Comparison of ENCODE assay signal across 23 cellular contexts in the genomic region with DNA sequence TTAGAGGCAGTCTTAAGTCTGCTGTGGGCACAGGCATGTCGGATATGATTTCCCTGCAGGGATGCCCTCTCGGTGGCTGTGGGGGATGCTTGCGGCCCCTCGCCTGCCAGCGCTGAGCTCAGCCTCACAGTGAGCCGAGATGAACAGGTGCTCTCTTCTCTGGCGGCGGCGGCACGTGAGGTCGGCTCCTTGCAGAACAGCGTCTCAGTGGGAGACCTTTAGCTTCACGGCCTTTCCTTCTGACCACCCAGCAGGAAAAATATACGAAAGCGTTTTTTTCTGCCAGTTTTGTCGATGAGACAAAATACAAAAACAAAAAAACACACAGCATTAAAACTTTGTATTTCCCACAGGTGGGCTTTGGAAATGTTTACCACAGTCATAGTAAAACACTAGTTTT. TPM values are rescaled to one million over a fixed set of nuclear protein-coding genes. Genes with fewer than 3 reads are reported as not detected.
DNase-seq lines count a peak whose midpoint lies in the region; ATAC-seq and TF ChIP-seq lines count a peak whose summit lies in the region.
"Had no signal": no experiment of that assay in that cellular context is flagged by ENCODE, and none has a peak within 500 bp of the region (broad histone marks: within the 10 kb centered on the region; RNA-seq: fewer than 3 reads in every experiment).

No MANE protein-coding gene starts in this region.

- intact Hi-C loops in posterior cingulate gyrus (cut with DNase I): no loop called here

- H3K27ac Mint-ChIP-seq in endodermal cell (no peak overlapping the region), neural progenitor cell (no peak overlapping the region)
- H3K27ac Mint-ChIP-seq: CD4-positive, CD25-positive, alpha-beta regulatory T cell; IgD-negative memory B cell had no signal

- H3K79me2 ChIP-seq in neural progenitor cell (ENCODE audit: low read depth): no peaks in the 10 kb centered on the region

- H3K4me1 ChIP-seq in endodermal cell (ENCODE audit: control insufficient read depth, insufficient read depth, low read length): peaks cover 25% of the 10 kb centered on the region
- H3K4me1 ChIP-seq in neural progenitor cell: peaks cover 36% of the 10 kb centered on the region
- H3K4me1 ChIP-seq: BE2C, HAP-1 had no signal

- H3F3A ChIP-seq in neural progenitor cell (ENCODE audit: low read depth): peaks cover 31% of the 10 kb centered on the region

- ATAC-seq in GM21526 (IDR thresholded peaks at IDR 0.05; ENCODE audit: low FRiP score, unreplicated experiment): no peak
- ATAC-seq: GM12878, Panc1, Right ventricle myocardium inferior had no signal

- no peak overlapping the region for H3K4me3 ChIP-seq in endodermal cell (ENCODE audit: low read length)
- H3K4me3 ChIP-seq in neural progenitor cell: no peak overlapping the region
- H3K4me3 ChIP-seq: GM12878, HAP-1 had no signal

- TF ChIP-seq CTCF in endodermal cell (conservative IDR thresholded peaks at IDR 0.05): no peak
- no peak for TF ChIP-seq CTCF in neural progenitor cell (IDR thresholded peaks at IDR 0.05)

- DNase-seq in ELF-1 (ENCODE audit: low read depth, low spot score) (peak; percentile 21), NCI-H146 (lab: John Stamatoyannopoulos, UW) (peak; percentile 94), endodermal cell (peak; percentile 65), neural progenitor cell (ENCODE audit: low spot score) (peak; percentile 82), LoVo (ENCODE audit: low spot score) (no peak), RPMI8226 (no peak), posterior cingulate gyrus (no peak)
- DNase-seq: BE2C; CD4-positive, CD25-positive, alpha-beta regulatory T cell; DMS153; Kasumi-1; MM.1S; NCI-H1092; NCI-H1694 treated with DMSO at 0.1 percent for 48 hours; NCI-H226; NCI-H524 treated with DMSO at 0.1 percent for 48 hours; SW 1271 had no signal

- no peak overlapping the region for H3K9ac ChIP-seq in endodermal cell (ENCODE audit: extremely low read depth, low read length, poor library complexity, severe bottlenecking)
- H3K9ac ChIP-seq in neural progenitor cell: no peak overlapping the region

- H3K36me3 Mint-ChIP-seq in endodermal cell (ENCODE audit: low read depth): peaks cover 25% of the 10 kb centered on the region
- no peaks in the 10 kb centered on the region for H3K36me3 Mint-ChIP-seq in neural progenitor cell
- H3K36me3 Mint-ChIP-seq: CD4-positive, CD25-positive, alpha-beta regulatory T cell; IgD-negative memory B cell had no signal

- H3K4me2 ChIP-seq in neural progenitor cell: no peak overlapping the region

- H3K27me3 ChIP-seq in endodermal cell (ENCODE audit: control insufficient read depth, insufficient read depth, low read length, poor library complexity, severe bottlenecking): peaks cover 40% of the 10 kb centered on the region
- peaks cover 100% of the 10 kb centered on the region for H3K27me3 ChIP-seq in neural progenitor cell

- WGBS in endodermal cell (ENCODE audit: insufficient coverage in 1 of 2, insufficient read length in 1 of 2), 2 experiments: 26 to 43% methylated on average over 8 to 16 of the region's 16 CpGs

- H3K9me3 Mint-ChIP-seq in endodermal cell: no peaks in the 10 kb centered on the region
- no peaks in the 10 kb centered on the region for H3K9me3 Mint-ChIP-seq in neural progenitor cell

- peaks cover 31% of the 10 kb centered on the region for H3K36me3 ChIP-seq in endodermal cell (ENCODE audit: control insufficient read depth, insufficient read depth, low read length)
- no peaks in the 10 kb centered on the region for H3K36me3 ChIP-seq in neural progenitor cell
- H3K36me3 ChIP-seq: BE2C, HAP-1 had no signal

- H2AFZ ChIP-seq in neural progenitor cell (replicated peaks): no peak overlapping the region

- H3K27me3 Mint-ChIP-seq in endodermal cell (ENCODE audit: insufficient read depth) (peaks cover 65% of the 10 kb centered on the region), neural progenitor cell (ENCODE audit: insufficient read depth, low read depth) (peaks cover 77% of the 10 kb centered on the region)

- peaks cover 56% of the 10 kb centered on the region for H4K20me1 ChIP-seq in neural progenitor cell (ENCODE audit: low read depth)

- H3K27ac ChIP-seq in endodermal cell (ENCODE audit: low read depth, low read length) (no peak overlapping the region), neural progenitor cell (no peak overlapping the region)

- H3K4me3 Mint-ChIP-seq in endodermal cell: no peak overlapping the region
- no peak overlapping the region for H3K4me3 Mint-ChIP-seq in neural progenitor cell
- H3K4me3 Mint-ChIP-seq: CD4-positive, CD25-positive, alpha-beta regulatory T cell; IgD-negative memory B cell had no signal

- H3K4me1 Mint-ChIP-seq in endodermal cell (peaks cover 82% of the 10 kb centered on the region), neural progenitor cell (peaks cover 4% of the 10 kb centered on the region)
- H3K4me1 Mint-ChIP-seq: CD4-positive, CD25-positive, alpha-beta regulatory T cell had no signal

- H3K9me3 ChIP-seq in endodermal cell (ENCODE audit: control insufficient read depth, low read length): no peaks in the 10 kb centered on the region
- H3K9me3 ChIP-seq in neural progenitor cell (ENCODE audit: low read depth): no peaks in the 10 kb centered on the region
- H3K9me3 ChIP-seq: BE2C, HAP-1 had no signal

RNA-seq across cellular contexts. Expression of a gene that starts 23.6 kb away (rescaled TPM):
- total RNA-seq in endodermal cell (100 to 1,000 TPM in 1 of 2 donors, 10 to 100 TPM in 1; 86.7 to 123 TPM), neural progenitor cell (ENCODE audit: low replicate concordance) (not detected in 2 replicates)
- polyA plus RNA-seq in endodermal cell (2013, experiment 1 of 2): 19.1 TPM
- polyA plus RNA-seq in endodermal cell (2013, experiment 2 of 2): 21.7 TPM
- total RNA-seq: CD4-positive, CD25-positive, alpha-beta regulatory T cell; GM12878; Right ventricle myocardium inferior had no signal
- polyA plus RNA-seq: CD4-positive, CD25-positive, alpha-beta regulatory T cell; GM12878; IgD-negative memory B cell had no signal

Comparison
In these comparisons a context has a peak if more than half of its experiments do, and no peak if none do; other contexts are left out.
1. DNase-seq: peak in ELF-1 (single experiment), NCI-H146 (single experiment), endodermal cell (single experiment) and neural progenitor cell (single experiment); none in LoVo (single experiment), RPMI8226 (single experiment) and posterior cingulate gyrus (0 of 10).
2. RNA of a gene that starts 23.6 kb away (total RNA-seq): 86.7 to 123 TPM in endodermal cell; not detected in neural progenitor cell; every median in the first group is over 10 times any median in the second.